Comparison of ENCODE assay signal across 1 cellular context in the genomic region with DNA sequence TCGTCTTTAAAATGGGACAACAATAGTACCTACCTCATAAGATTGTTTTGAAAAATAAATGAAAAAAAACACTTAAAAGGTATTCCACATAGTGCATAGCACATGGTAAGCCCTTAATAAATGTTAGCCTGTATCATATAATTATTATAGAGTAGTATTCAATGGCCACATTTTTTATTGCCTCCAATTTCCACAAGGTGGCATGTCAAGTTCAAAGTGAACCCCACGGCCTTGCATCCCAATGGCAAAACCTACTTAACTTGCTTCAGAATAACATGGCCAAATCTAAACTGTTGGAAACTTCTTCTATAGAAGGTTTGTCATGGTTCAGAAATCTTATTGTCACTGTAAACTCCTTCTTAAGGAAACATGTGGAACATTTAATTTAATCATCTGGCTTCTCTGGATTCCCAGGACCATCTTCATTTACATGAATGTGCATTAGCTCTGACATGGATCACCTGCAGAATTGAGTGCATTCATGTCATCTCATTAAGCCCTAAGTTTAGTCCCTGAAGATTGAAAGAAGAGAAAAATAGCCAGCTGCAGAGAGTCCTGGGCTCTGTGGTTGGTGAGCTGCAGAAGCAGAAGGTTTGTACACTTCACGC.
A peak's percentile ranks its signal among the peaks of the same experiment; 100 is the strongest.
TF ChIP-seq lines count a peak whose summit lies in the region.

No MANE protein-coding gene starts in this region.

TF ChIP-seq in K562, 482 proteins besides CTCF, POLR2A, EP300 and RAD21 (continued from another document and continues in another):
- TF ChIP-seq, protein P1, sequence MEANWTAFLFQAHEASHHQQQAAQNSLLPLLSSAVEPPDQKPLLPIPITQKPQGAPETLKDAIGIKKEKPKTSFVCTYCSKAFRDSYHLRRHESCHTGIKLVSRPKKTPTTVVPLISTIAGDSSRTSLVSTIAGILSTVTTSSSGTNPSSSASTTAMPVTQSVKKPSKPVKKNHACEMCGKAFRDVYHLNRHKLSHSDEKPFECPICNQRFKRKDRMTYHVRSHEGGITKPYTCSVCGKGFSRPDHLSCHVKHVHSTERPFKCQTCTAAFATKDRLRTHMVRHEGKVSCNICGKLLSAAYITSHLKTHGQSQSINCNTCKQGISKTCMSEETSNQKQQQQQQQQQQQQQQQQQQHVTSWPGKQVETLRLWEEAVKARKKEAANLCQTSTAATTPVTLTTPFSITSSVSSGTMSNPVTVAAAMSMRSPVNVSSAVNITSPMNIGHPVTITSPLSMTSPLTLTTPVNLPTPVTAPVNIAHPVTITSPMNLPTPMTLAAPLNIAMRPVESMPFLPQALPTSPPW (CRISPR knock-in tag; IDR thresholded peaks at IDR 0.05): peak; percentile 20; the same call in 1 of the 2 replicates
- no peak for TF ChIP-seq ZNF785 (CRISPR knock-in tag; IDR thresholded peaks at IDR 0.05)
- TF ChIP-seq, protein P2, sequence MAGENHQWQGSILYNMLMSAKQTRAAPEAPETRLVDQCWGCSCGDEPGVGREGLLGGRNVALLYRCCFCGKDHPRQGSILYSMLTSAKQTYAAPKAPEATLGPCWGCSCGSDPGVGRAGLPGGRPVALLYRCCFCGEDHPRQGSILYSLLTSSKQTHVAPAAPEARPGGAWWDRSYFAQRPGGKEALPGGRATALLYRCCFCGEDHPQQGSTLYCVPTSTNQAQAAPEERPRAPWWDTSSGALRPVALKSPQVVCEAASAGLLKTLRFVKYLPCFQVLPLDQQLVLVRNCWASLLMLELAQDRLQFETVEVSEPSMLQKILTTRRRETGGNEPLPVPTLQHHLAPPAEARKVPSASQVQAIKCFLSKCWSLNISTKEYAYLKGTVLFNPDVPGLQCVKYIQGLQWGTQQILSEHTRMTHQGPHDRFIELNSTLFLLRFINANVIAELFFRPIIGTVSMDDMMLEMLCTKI (IDR thresholded peaks at IDR 0.05; ENCODE audit: partially characterized antibody): no peak
- TF ChIP-seq RBBP5 (IDR thresholded peaks at IDR 0.05; ENCODE audit: borderline replicate concordance, insufficient read depth, low read length, poor library complexity, severe bottlenecking): no peak
- no peak for TF ChIP-seq ILF3 (IDR thresholded peaks at IDR 0.05; ENCODE audit: borderline replicate concordance)
- no peak for TF ChIP-seq YY1 (IDR thresholded peaks at IDR 0.05; ENCODE audit: borderline replicate concordance in 1 of 3, control insufficient read depth in 1 of 3, extremely low read depth in 1 of 3, insufficient read depth in 3 of 3, insufficient read length in 1 of 3, insufficient replicate concordance in 2 of 3, low read depth in 1 of 3, low read length in 2 of 3)
- TF ChIP-seq ARID2 (IDR thresholded peaks at IDR 0.05): 0 out of 2 replicates have a peak, but pooled peaks have one; percentile 53
- TF ChIP-seq, protein P3, sequence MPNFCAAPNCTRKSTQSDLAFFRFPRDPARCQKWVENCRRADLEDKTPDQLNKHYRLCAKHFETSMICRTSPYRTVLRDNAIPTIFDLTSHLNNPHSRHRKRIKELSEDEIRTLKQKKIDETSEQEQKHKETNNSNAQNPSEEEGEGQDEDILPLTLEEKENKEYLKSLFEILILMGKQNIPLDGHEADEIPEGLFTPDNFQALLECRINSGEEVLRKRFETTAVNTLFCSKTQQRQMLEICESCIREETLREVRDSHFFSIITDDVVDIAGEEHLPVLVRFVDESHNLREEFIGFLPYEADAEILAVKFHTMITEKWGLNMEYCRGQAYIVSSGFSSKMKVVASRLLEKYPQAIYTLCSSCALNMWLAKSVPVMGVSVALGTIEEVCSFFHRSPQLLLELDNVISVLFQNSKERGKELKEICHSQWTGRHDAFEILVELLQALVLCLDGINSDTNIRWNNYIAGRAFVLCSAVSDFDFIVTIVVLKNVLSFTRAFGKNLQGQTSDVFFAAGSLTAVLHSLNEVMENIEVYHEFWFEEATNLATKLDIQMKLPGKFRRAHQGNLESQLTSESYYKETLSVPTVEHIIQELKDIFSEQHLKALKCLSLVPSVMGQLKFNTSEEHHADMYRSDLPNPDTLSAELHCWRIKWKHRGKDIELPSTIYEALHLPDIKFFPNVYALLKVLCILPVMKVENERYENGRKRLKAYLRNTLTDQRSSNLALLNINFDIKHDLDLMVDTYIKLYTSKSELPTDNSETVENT (CRISPR knock-in tag; IDR thresholded peaks at IDR 0.05): no peak
- TF ChIP-seq COPS2 (conservative IDR thresholded peaks at IDR 0.05): no peak
- TF ChIP-seq, protein P4, sequence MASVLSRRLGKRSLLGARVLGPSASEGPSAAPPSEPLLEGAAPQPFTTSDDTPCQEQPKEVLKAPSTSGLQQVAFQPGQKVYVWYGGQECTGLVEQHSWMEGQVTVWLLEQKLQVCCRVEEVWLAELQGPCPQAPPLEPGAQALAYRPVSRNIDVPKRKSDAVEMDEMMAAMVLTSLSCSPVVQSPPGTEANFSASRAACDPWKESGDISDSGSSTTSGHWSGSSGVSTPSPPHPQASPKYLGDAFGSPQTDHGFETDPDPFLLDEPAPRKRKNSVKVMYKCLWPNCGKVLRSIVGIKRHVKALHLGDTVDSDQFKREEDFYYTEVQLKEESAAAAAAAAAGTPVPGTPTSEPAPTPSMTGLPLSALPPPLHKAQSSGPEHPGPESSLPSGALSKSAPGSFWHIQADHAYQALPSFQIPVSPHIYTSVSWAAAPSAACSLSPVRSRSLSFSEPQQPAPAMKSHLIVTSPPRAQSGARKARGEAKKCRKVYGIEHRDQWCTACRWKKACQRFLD (CRISPR knock-in tag; IDR thresholded peaks at IDR 0.05): no peak
- TF ChIP-seq CSDE1 (IDR thresholded peaks at IDR 0.05): no peak
- TF ChIP-seq, protein P5, sequence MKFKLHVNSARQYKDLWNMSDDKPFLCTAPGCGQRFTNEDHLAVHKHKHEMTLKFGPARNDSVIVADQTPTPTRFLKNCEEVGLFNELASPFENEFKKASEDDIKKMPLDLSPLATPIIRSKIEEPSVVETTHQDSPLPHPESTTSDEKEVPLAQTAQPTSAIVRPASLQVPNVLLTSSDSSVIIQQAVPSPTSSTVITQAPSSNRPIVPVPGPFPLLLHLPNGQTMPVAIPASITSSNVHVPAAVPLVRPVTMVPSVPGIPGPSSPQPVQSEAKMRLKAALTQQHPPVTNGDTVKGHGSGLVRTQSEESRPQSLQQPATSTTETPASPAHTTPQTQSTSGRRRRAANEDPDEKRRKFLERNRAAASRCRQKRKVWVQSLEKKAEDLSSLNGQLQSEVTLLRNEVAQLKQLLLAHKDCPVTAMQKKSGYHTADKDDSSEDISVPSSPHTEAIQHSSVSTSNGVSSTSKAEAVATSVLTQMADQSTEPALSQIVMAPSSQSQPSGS (CRISPR knock-in tag; IDR thresholded peaks at IDR 0.05): no peak
- no peak for TF ChIP-seq TRIM24 (IDR thresholded peaks at IDR 0.05)
- TF ChIP-seq SP1 (CRISPR knock-in tag; IDR thresholded peaks at IDR 0.05): no peak
- no peak for TF ChIP-seq BRD4 (IDR thresholded peaks at IDR 0.05)
- TF ChIP-seq PTTG1 (tag; IDR thresholded peaks at IDR 0.05; ENCODE audit: low read depth): no peak
- no peak for TF ChIP-seq TCF7 (IDR thresholded peaks at IDR 0.05; ENCODE audit: borderline replicate concordance)
- TF ChIP-seq MYNN (IDR thresholded peaks at IDR 0.05): no peak
- TF ChIP-seq MYNN (CRISPR knock-in tag; IDR thresholded peaks at IDR 0.05): no peak
- TF ChIP-seq, protein P6, sequence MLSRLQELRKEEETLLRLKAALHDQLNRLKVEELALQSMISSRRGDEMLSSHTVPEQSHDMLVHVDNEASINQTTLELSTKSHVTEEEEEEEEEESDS (CRISPR knock-in tag; IDR thresholded peaks at IDR 0.05): no peak
- no peak for TF ChIP-seq ZNF224 (CRISPR knock-in tag; IDR thresholded peaks at IDR 0.05)
- no peak for TF ChIP-seq ZNF184 (CRISPR knock-in tag; IDR thresholded peaks at IDR 0.05)
- TF ChIP-seq ELF1 (tag; IDR thresholded peaks at IDR 0.05): no peak
- TF ChIP-seq, protein P7, sequence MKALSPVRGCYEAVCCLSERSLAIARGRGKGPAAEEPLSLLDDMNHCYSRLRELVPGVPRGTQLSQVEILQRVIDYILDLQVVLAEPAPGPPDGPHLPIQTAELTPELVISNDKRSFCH (CRISPR knock-in tag; IDR thresholded peaks at IDR 0.05): no peak
- TF ChIP-seq, protein P7 (tag; IDR thresholded peaks at IDR 0.05): no peak
- no peak for TF ChIP-seq FOXK1 (CRISPR knock-in tag; IDR thresholded peaks at IDR 0.05; ENCODE audit: borderline replicate concordance)
- TF ChIP-seq, protein P8, sequence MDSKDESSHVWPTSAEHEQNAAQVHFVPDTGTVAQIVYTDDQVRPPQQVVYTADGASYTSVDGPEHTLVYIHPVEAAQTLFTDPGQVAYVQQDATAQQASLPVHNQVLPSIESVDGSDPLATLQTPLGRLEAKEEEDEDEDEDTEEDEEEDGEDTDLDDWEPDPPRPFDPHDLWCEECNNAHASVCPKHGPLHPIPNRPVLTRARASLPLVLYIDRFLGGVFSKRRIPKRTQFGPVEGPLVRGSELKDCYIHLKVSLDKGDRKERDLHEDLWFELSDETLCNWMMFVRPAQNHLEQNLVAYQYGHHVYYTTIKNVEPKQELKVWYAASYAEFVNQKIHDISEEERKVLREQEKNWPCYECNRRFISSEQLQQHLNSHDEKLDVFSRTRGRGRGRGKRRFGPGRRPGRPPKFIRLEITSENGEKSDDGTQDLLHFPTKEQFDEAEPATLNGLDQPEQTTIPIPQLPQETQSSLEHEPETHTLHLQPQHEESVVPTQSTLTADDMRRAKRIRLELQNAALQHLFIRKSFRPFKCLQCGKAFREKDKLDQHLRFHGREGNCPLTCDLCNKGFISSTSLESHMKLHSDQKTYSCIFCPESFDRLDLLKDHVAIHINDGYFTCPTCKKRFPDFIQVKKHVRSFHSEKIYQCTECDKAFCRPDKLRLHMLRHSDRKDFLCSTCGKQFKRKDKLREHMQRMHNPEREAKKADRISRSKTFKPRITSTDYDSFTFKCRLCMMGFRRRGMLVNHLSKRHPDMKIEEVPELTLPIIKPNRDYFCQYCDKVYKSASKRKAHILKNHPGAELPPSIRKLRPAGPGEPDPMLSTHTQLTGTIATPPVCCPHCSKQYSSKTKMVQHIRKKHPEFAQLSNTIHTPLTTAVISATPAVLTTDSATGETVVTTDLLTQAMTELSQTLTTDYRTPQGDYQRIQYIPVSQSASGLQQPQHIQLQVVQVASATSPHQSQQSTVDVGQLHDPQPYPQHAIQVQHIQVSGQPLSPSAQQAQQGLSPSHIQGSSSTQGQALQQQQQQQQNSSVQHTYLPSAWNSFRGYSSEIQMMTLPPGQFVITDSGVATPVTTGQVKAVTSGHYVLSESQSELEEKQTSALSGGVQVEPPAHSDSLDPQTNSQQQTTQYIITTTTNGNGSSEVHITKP (IDR thresholded peaks at IDR 0.05; ENCODE audit: partially characterized antibody): no peak
- no peak for TF ChIP-seq TFAM (CRISPR knock-in tag; conservative IDR thresholded peaks at IDR 0.05)
- TF ChIP-seq MYBL2 (IDR thresholded peaks at IDR 0.05; ENCODE audit: low read depth): no peak
- no peak for TF ChIP-seq MYBL2 (CRISPR knock-in tag; IDR thresholded peaks at IDR 0.05; ENCODE audit: borderline replicate concordance)
- no peak for TF ChIP-seq NFIC (IDR thresholded peaks at IDR 0.05)
- no peak for TF ChIP-seq HDGF (IDR thresholded peaks at IDR 0.05)
- TF ChIP-seq BACH1 (tag; IDR thresholded peaks at IDR 0.05): no peak
- TF ChIP-seq MTA3 (IDR thresholded peaks at IDR 0.05; ENCODE audit: borderline replicate concordance): no peak
- TF ChIP-seq, protein P9, sequence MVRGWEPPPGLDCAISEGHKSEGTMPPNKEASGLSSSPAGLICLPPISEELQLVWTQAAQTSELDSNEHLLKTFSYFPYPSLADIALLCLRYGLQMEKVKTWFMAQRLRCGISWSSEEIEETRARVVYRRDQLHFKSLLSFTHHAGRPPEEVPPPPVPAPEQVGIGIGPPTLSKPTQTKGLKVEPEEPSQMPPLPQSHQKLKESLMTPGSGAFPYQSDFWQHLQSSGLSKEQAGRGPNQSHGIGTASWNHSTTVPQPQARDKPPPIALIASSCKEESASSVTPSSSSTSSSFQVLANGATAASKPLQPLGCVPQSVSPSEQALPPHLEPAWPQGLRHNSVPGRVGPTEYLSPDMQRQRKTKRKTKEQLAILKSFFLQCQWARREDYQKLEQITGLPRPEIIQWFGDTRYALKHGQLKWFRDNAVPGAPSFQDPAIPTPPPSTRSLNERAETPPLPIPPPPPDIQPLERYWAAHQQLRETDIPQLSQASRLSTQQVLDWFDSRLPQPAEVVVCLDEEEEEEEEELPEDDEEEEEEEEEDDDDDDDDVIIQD (CRISPR knock-in tag; IDR thresholded peaks at IDR 0.05): no peak
- TF ChIP-seq, protein P10, sequence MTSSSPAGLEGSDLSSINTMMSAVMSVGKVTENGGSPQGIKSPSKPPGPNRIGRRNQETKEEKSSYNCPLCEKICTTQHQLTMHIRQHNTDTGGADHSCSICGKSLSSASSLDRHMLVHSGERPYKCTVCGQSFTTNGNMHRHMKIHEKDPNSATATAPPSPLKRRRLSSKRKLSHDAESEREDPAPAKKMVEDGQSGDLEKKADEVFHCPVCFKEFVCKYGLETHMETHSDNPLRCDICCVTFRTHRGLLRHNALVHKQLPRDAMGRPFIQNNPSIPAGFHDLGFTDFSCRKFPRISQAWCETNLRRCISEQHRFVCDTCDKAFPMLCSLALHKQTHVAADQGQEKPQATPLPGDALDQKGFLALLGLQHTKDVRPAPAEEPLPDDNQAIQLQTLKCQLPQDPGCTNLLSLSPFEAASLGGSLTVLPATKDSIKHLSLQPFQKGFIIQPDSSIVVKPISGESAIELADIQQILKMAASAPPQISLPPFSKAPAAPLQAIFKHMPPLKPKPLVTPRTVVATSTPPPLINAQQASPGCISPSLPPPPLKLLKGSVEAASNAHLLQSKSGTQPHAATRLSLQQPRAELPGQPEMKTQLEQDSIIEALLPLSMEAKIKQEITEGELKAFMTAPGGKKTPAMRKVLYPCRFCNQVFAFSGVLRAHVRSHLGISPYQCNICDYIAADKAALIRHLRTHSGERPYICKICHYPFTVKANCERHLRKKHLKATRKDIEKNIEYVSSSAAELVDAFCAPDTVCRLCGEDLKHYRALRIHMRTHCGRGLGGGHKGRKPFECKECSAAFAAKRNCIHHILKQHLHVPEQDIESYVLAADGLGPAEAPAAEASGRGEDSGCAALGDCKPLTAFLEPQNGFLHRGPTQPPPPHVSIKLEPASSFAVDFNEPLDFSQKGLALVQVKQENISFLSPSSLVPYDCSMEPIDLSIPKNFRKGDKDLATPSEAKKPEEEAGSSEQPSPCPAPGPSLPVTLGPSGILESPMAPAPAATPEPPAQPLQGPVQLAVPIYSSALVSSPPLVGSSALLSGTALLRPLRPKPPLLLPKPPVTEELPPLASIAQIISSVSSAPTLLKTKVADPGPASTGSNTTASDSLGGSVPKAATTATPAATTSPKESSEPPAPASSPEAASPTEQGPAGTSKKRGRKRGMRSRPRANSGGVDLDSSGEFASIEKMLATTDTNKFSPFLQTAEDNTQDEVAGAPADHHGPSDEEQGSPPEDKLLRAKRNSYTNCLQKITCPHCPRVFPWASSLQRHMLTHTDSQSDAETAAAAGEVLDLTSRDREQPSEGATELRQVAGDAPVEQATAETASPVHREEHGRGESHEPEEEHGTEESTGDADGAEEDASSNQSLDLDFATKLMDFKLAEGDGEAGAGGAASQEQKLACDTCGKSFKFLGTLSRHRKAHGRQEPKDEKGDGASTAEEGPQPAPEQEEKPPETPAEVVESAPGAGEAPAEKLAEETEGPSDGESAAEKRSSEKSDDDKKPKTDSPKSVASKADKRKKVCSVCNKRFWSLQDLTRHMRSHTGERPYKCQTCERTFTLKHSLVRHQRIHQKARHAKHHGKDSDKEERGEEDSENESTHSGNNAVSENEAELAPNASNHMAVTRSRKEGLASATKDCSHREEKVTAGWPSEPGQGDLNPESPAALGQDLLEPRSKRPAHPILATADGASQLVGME (CRISPR knock-in tag; IDR thresholded peaks at IDR 0.05): no peak
